In the genomic region with DNA sequence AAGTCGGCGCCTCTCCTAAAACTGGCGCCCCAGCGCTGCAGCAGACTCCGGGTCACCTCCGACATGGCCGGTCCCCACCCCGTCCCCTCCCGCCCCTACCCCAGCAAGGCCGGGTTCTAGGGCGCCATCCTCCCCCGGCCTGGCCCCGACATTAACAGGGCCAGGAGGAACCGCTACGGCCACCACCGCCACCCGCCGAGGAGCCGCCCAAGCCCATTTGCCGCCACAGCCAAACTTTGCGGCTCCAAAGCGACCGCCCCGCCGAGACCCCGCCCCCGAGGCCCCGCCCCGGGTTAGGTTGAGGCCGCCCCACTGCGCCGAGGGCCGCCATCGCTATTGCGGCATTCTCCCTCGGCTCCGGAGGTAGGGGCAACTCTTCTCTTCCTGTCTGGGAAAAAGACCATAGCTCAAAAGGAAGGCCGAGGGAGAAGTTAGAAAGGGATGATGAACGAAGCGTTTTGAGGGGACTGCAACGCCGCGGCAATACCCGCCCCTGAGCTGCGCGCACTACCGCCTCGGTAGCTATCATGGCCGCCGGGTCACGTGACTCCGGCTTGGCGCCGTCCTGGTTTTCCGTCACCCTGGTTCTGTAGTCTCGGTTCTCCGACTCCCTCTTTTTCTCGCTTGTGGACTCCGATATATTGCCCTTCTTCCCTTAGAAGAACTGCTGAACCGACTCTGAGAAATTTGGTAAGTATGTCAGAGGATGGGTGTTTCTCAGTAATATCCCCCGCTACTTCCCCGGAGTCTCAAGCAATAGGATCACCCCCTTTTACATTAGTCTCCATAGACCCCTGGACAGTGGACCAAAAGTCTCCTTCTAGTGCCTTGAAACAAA, we compare ENCODE assay signal across 8 cellular contexts. TPM values are rescaled to one million over a fixed set of nuclear protein-coding genes. Genes with fewer than 3 reads are reported as not detected.
DNase-seq lines count a peak whose midpoint lies in the region; ATAC-seq and TF ChIP-seq lines count a peak whose summit lies in the region.

A gene with protein sequence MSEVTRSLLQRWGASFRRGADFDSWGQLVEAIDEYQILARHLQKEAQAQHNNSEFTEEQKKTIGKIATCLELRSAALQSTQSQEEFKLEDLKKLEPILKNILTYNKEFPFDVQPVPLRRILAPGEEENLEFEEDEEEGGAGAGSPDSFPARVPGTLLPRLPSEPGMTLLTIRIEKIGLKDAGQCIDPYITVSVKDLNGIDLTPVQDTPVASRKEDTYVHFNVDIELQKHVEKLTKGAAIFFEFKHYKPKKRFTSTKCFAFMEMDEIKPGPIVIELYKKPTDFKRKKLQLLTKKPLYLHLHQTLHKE (minus strand): TSS at position 239 of the 838 bp plus-strand sequence. CDS start 174 bp downstream, at position 65.
A gene with protein sequence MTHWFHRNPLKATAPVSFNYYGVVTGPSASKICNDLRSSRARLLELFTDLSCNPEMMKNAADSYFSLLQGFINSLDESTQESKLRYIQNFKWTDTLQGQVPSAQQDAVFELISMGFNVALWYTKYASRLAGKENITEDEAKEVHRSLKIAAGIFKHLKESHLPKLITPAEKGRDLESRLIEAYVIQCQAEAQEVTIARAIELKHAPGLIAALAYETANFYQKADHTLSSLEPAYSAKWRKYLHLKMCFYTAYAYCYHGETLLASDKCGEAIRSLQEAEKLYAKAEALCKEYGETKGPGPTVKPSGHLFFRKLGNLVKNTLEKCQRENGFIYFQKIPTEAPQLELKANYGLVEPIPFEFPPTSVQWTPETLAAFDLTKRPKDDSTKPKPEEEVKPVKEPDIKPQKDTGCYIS (plus strand): TSS at position 312 of the 838 bp plus-strand sequence. CDS start 3,136 bp downstream, outside the sequence.

- no peaks in the 10 kb centered on the region for H3K9me3 Mint-ChIP-seq in activated CD4-positive, alpha-beta T cell treated with anti-CD3 and anti-CD28 coated beads, Interleukin-2, amount 10 ng/mL, durations not matched to agents 7 days and 5 days

- TF ChIP-seq CTCF in coronary artery (IDR thresholded peaks at IDR 0.05): no peak

- no peaks in the 10 kb centered on the region for H3K27me3 ChIP-seq in BLaER1 treated with 17β-estradiol and CSF1 and Interleukin-3, amounts not matched to agents 10 nM and 100 nM

- no peaks in the 10 kb centered on the region for H3K9me3 ChIP-seq in BLaER1 treated with 17β-estradiol and CSF1 and Interleukin-3, amounts not matched to agents 10 nM and 100 nM (replicated peaks in 1 of 11)

- no peaks in the 10 kb centered on the region for H3K27me3 Mint-ChIP-seq in activated CD4-positive, alpha-beta T cell treated with anti-CD3 and anti-CD28 coated beads, Interleukin-2, amount 10 ng/mL, durations not matched to agents 7 days and 5 days

- peaks cover 15 to 33% (median 26%) of the 10 kb centered on the region in 10 experiments for H3K4me1 ChIP-seq in BLaER1 treated with 17β-estradiol and CSF1 and Interleukin-3, amounts not matched to agents 10 nM and 100 nM

- POLR2A ChIA-PET in activated CD4-positive, alpha-beta T cell treated with anti-CD3 and anti-CD28 coated beads, Interleukin-2, amount 10 ng/mL, durations not matched to agents 7 days and 5 days (lab: Charles Lee): interaction anchor here (0.6 kb wide), 1 partner anchor 58 kb away, joined by 3 read pairs; no protein-coding TSS in a partner anchor

- H3K27ac Mint-ChIP-seq in activated CD4-positive, alpha-beta T cell treated with anti-CD3 and anti-CD28 coated beads, Interleukin-2, amount 10 ng/mL, durations not matched to agents 7 days and 5 days: peak within 1 kb of the TSS; percentile 99

- H3K4me2 ChIP-seq in BLaER1 treated with 17β-estradiol and CSF1 and Interleukin-3, amounts not matched to agents 10 nM and 100 nM: peak within 1 kb of the TSS; percentile 79 to 90 (median 87)

- DNase-seq in NCI-H69 (lab: John Stamatoyannopoulos, UW): peak; percentile 95
- peak; percentile 94 for DNase-seq in activated CD4-positive, alpha-beta T cell treated with anti-CD3 and anti-CD28 coated beads, Interleukin-2, amount 10 ng/mL, durations not matched to agents 7 days and 5 days
- peak; percentile 96 for DNase-seq in coronary artery (ENCODE audit: low spot score)
- peak; percentile 96 for DNase-seq in left lobe of liver (ENCODE audit: low spot score)
- DNase-seq in stimulated activated CD4-positive, alpha-beta T cell treated with anti-CD3 and anti-CD28 coated beads, Interleukin-2, amount 100 ng/mL, for 4 hours (ENCODE audit: low read depth): peak; percentile 91

- peaks cover 20 to 41% (median 34%) of the 10 kb centered on the region in 11 experiments for H3K36me3 ChIP-seq in BLaER1 treated with 17β-estradiol and CSF1 and Interleukin-3, amounts not matched to agents 10 nM and 100 nM

- H3K4me3 ChIP-seq in BLaER1 treated with 17β-estradiol and CSF1 and Interleukin-3, amounts not matched to agents 10 nM and 100 nM: peak within 1 kb of the TSS; percentile 80 to 98 (median 89)
- H3K4me3 ChIP-seq in coronary artery: peak within 1 kb of the TSS; percentile 83

- H3K9ac ChIP-seq in BLaER1 treated with 17β-estradiol and CSF1 and Interleukin-3, amounts not matched to agents 10 nM and 100 nM: peak within 1 kb of the TSS; percentile 92 to 99 (median 99)

- peak within 1 kb of the TSS; percentile 96 to 100 (median 99) for H3K27ac ChIP-seq in BLaER1 treated with 17β-estradiol and CSF1 and Interleukin-3, amounts not matched to agents 10 nM and 100 nM
- peak within 1 kb of the TSS; percentile 94 to 98 for H3K27ac ChIP-seq in coronary artery

- peaks cover 0 to 39% (median 3%) of the 10 kb centered on the region in 11 experiments; a peak in 8 of 22 replicates for H4K20me1 ChIP-seq in BLaER1 treated with 17β-estradiol and CSF1 and Interleukin-3, amounts not matched to agents 10 nM and 100 nM

- peaks cover 67% of the 10 kb centered on the region for H3K36me3 Mint-ChIP-seq in activated CD4-positive, alpha-beta T cell treated with anti-CD3 and anti-CD28 coated beads, Interleukin-2, amount 10 ng/mL, durations not matched to agents 7 days and 5 days (ENCODE audit: low read depth)

- ATAC-seq in GM19372 (IDR thresholded peaks at IDR 0.05; ENCODE audit: low read depth, unreplicated experiment): peak; percentile 78
- ATAC-seq in HG03521 (IDR thresholded peaks at IDR 0.05; ENCODE audit: unreplicated experiment): peak; percentile 80
- ATAC-seq in left lobe of liver: peak; percentile 90

- peak within 1 kb of the TSS; percentile 100 for H3K4me3 Mint-ChIP-seq in activated CD4-positive, alpha-beta T cell treated with anti-CD3 and anti-CD28 coated beads, Interleukin-2, amount 10 ng/mL, durations not matched to agents 7 days and 5 days

- H3K4me1 Mint-ChIP-seq in activated CD4-positive, alpha-beta T cell treated with anti-CD3 and anti-CD28 coated beads, Interleukin-2, amount 10 ng/mL, durations not matched to agents 7 days and 5 days: peaks cover 49% of the 10 kb centered on the region

- CTCF ChIA-PET in activated CD4-positive, alpha-beta T cell treated with anti-CD3 and anti-CD28 coated beads, Interleukin-2, amount 10 ng/mL, durations not matched to agents 7 days and 5 days (lab: Charles Lee): interaction anchor here (0.6 to 1.5 kb wide), 5 partner anchors 15 to 1064 kb away, joined by 3 to 6 read pairs (median 4); no protein-coding TSS in a partner anchor

RNA-seq across cellular contexts. Expression of the first gene that starts in this region (rescaled TPM):
- 10 to 100 TPM; 69.7 to 81.1 TPM for total RNA-seq in activated CD4-positive, alpha-beta T cell treated with anti-CD3 and anti-CD28 coated beads, Interleukin-2, amount 10 ng/mL, durations not matched to agents 7 days and 5 days
- 28.0 TPM for total RNA-seq in left lobe of liver

RNA-seq across cellular contexts. Expression of the second gene that starts in this region (rescaled TPM):
- total RNA-seq in activated CD4-positive, alpha-beta T cell treated with anti-CD3 and anti-CD28 coated beads, Interleukin-2, amount 10 ng/mL, durations not matched to agents 7 days and 5 days: 10 to 100 TPM; 55.5 to 64.1 TPM
- 12.8 TPM for total RNA-seq in left lobe of liver

Comparison
In these comparisons a context has a peak if more than half of its experiments do, and no peak if none do; other contexts are left out.
1. Peak in every context shown above with its lines: DNase-seq, ATAC-seq, H3K4me3 ChIP-seq and H3K27ac ChIP-seq.